ENCODE assay signal across 21 cellular contexts in genomic region chr14:51251486-51251885, GRCh38. TPM values are rescaled to one million over a fixed set of nuclear protein-coding genes. Genes with fewer than 3 reads are reported as not detected.
DNase-seq lines count a peak whose midpoint lies in the region; ATAC-seq, FAIRE-seq and TF ChIP-seq lines count a peak whose summit lies in the region.
"Had no signal": no experiment of that assay in that cellular context is flagged by ENCODE, and none has a peak within 500 bp of the region (broad histone marks: within the 10 kb centered on the region; RNA-seq: fewer than 3 reads in every experiment).

No MANE protein-coding gene starts in this region.

- H3K9ac ChIP-seq in keratinocyte (ENCODE audit: control insufficient read depth, extremely low read depth, insufficient read depth, low read length) (no peak overlapping the region), mesenchymal stem cell (ENCODE audit: low read length) (no peak overlapping the region)

- no peak overlapping the region for H3K14ac ChIP-seq in mesenchymal stem cell (ENCODE audit: low read length in 2 of 2)

- dilution Hi-C loops in keratinocyte (cut with MboI; ENCODE audit: extremely low pct_ligation_motif_present, low sequenced_read_pairs) = no loop called here

- H3K27ac ChIP-seq in RWPE2 (ENCODE audit: poor library complexity, severe bottlenecking) = no peak overlapping the region
- H3K27ac ChIP-seq in keratinocyte (ENCODE audit: control insufficient read depth, insufficient read depth, low read length) = no peak overlapping the region
- H3K27ac ChIP-seq in mesenchymal stem cell (ENCODE audit: low read length, poor library complexity, severe bottlenecking) = no peak overlapping the region
- H3K27ac ChIP-seq: 22Rv1 had no signal

- no peak for TF ChIP-seq CTCF in RWPE2 (IDR thresholded peaks at IDR 0.05; ENCODE audit: poor library complexity, severe bottlenecking)
- TF ChIP-seq CTCF in bronchial epithelial cell (IDR thresholded peaks at IDR 0.05; ENCODE audit: insufficient read depth, low read length, severe bottlenecking) = no peak
- TF ChIP-seq CTCF in keratinocyte (optimal IDR thresholded peaks at IDR 0.05 in 1 of 3, IDR thresholded peaks at IDR 0.05 in 1 of 3, conservative IDR thresholded peaks at IDR 0.05 in 1 of 3; ENCODE audit: extremely low read depth in 1 of 3, insufficient read depth in 2 of 3, low read length in 3 of 3) = no peak

- no peaks in the 10 kb centered on the region for H3K27me3 Mint-ChIP-seq in activated T-cell treated with anti-CD3 and anti-CD28 coated beads, Interleukin-2, amount 50 U/mL, for 24 hours
- no peaks in the 10 kb centered on the region for H3K27me3 Mint-ChIP-seq in activated T-cell treated with anti-CD3 and anti-CD28 coated beads, Interleukin-2, amount 50 U/mL, for 4 hours (ENCODE audit: low read depth)

- H3K4me2 ChIP-seq in keratinocyte (ENCODE audit: control insufficient read depth, extremely low read depth, insufficient read depth, low read depth, low read length) (no peak overlapping the region), mesenchymal stem cell (ENCODE audit: low read length, poor library complexity, severe bottlenecking) (no peak overlapping the region)

- H3K9me1 ChIP-seq in keratinocyte (ENCODE audit: control insufficient read depth, extremely low read depth, insufficient read depth, low read length) = no peaks in the 10 kb centered on the region

- no peak overlapping the region for H2BK15ac ChIP-seq in mesenchymal stem cell (ENCODE audit: low read depth, poor library complexity, severe bottlenecking)

- no peak overlapping the region for H2BK5ac ChIP-seq in mesenchymal stem cell (ENCODE audit: low read depth, low read length, poor library complexity, severe bottlenecking)

- H3K4me1 ChIP-seq in RWPE2 (ENCODE audit: insufficient read depth, poor library complexity, severe bottlenecking) (peaks cover 9% of the 10 kb centered on the region), keratinocyte (ENCODE audit: control insufficient read depth, extremely low read depth, insufficient read depth, low read length) (peaks cover 10% of the 10 kb centered on the region), mesenchymal stem cell (ENCODE audit: control insufficient read depth, insufficient read depth, low read depth, low read length) (no peaks in the 10 kb centered on the region)

- no peak overlapping the region for H4K8ac ChIP-seq in mesenchymal stem cell (ENCODE audit: low read length)

- H2AFZ ChIP-seq in keratinocyte (ENCODE audit: control insufficient read depth, low read length) = no peak overlapping the region
- no peak overlapping the region for H2AFZ ChIP-seq in mesenchymal stem cell (ENCODE audit: low read depth, low read length)

- FAIRE-seq in bronchial epithelial cell (lab: Jason Lieb, UNC) (no peak), keratinocyte (lab: Jason Lieb, UNC) (peak; percentile 94), H54 (lab: Jason Lieb, UNC) (no peak), HTR-8/SVneo (lab: Jason Lieb, UNC) (no peak)
- FAIRE-seq: D721Med, G401.6, GM12891, H1 had no signal

- H3K27ac Mint-ChIP-seq in activated T-cell treated with anti-CD3 and anti-CD28 coated beads, Interleukin-2, amount 50 U/mL, for 24 hours = peak overlapping the region; percentile 1
- H3K27ac Mint-ChIP-seq: CD14-positive monocyte; CD8-positive, alpha-beta T cell; HFFc6 had no signal

- H3K36me3 ChIP-seq in RWPE2 (ENCODE audit: low read depth) (peaks cover 97% of the 10 kb centered on the region), bronchial epithelial cell (ENCODE audit: control insufficient read depth, insufficient read depth, low read length) (peaks cover 3% of the 10 kb centered on the region), keratinocyte (ENCODE audit: control insufficient read depth in 2 of 2, extremely low read depth in 1 of 2, insufficient read depth in 2 of 2, low read length in 2 of 2) (peaks cover 7 to 14% of the 10 kb centered on the region in 2 experiments), mesenchymal stem cell (ENCODE audit: control insufficient read depth in 1 of 2, insufficient read depth in 2 of 2, low read depth in 1 of 2, low read length in 2 of 2) (peaks cover 4 to 88% of the 10 kb centered on the region in 2 experiments)

- no peak overlapping the region for H3K4me3 ChIP-seq in RWPE2 (ENCODE audit: severe bottlenecking)
- no peak overlapping the region for H3K4me3 ChIP-seq in bronchial epithelial cell (ENCODE audit: low read depth, low read length)
- H3K4me3 ChIP-seq in keratinocyte (ENCODE audit: control insufficient read depth in 2 of 3, extremely low read depth in 1 of 3, insufficient read depth in 2 of 3, low read depth in 1 of 3, low read length in 3 of 3) = no peak overlapping the region
- H3K4me3 ChIP-seq in mesenchymal stem cell (ENCODE audit: insufficient read depth in 1 of 2, low read depth in 1 of 2, low read length in 2 of 2) = no peak overlapping the region

- H3K4me3 Mint-ChIP-seq in activated T-cell treated with anti-CD3 and anti-CD28 coated beads, Interleukin-2, amount 50 U/mL, for 24 hours = no peak overlapping the region
- H3K4me3 Mint-ChIP-seq in activated T-cell treated with anti-CD3 and anti-CD28 coated beads, Interleukin-2, amount 50 U/mL, for 4 hours = no peak overlapping the region
- H3K4me3 Mint-ChIP-seq: CD14-positive monocyte; CD8-positive, alpha-beta T cell; HFFc6 had no signal

- no peak for ATAC-seq in activated T-cell treated with anti-CD3 and anti-CD28 coated beads, Interleukin-2, amount 50 U/mL, for 4 hours
- ATAC-seq in RWPE2 (ENCODE audit: low read depth) = peak; percentile 75
- ATAC-seq: CD8-positive, alpha-beta T cell had no signal

- peaks cover 93% of the 10 kb centered on the region for H3K36me3 Mint-ChIP-seq in activated T-cell treated with anti-CD3 and anti-CD28 coated beads, Interleukin-2, amount 50 U/mL, for 24 hours (ENCODE audit: low read depth)
- peaks cover 50% of the 10 kb centered on the region for H3K36me3 Mint-ChIP-seq in activated T-cell treated with anti-CD3 and anti-CD28 coated beads, Interleukin-2, amount 50 U/mL, for 4 hours (ENCODE audit: insufficient read depth)

- no peak for TF ChIP-seq POLR2A in H54 (IDR thresholded peaks at IDR 0.05; ENCODE audit: low read depth, low read length)

- no peak overlapping the region for H4K91ac ChIP-seq in mesenchymal stem cell (ENCODE audit: low read length)

- H3K27me3 ChIP-seq in RWPE2 (ENCODE audit: insufficient read depth, poor library complexity, severe bottlenecking) = no peaks in the 10 kb centered on the region
- no peaks in the 10 kb centered on the region for H3K27me3 ChIP-seq in bronchial epithelial cell (ENCODE audit: control insufficient read depth, insufficient read depth, low read length)
- H3K27me3 ChIP-seq in keratinocyte (ENCODE audit: control insufficient read depth, extremely low read depth, insufficient read depth, low read length) = no peaks in the 10 kb centered on the region
- no peaks in the 10 kb centered on the region for H3K27me3 ChIP-seq in mesenchymal stem cell (ENCODE audit: control insufficient read depth in 1 of 2, insufficient read depth in 1 of 2, low read length in 2 of 2)

- no peak overlapping the region for H2BK120ac ChIP-seq in mesenchymal stem cell (ENCODE audit: low read depth, low read length)

- H4K20me1 ChIP-seq in keratinocyte (ENCODE audit: control insufficient read depth, extremely low read depth, insufficient read depth, low read length) = no peaks in the 10 kb centered on the region

- no peak for DNase-seq in activated T-cell treated with anti-CD3 and anti-CD28 coated beads, Interleukin-2, amount 50 U/mL, for 24 hours
- no peak for DNase-seq in activated T-cell treated with anti-CD3 and anti-CD28 coated beads, Interleukin-2, amount 50 U/mL, for 4 hours
- DNase-seq in RWPE2 (ENCODE audit: low spot score) (no peak), bronchial epithelial cell (ENCODE audit: low read depth) (peak; percentile 88), keratinocyte (ENCODE audit: low read depth, low spot score) (no peak), H54 (ENCODE audit: insufficient read length, low spot score) (no peak), mesenchymal stem cell (no peak), HTR-8/SVneo (ENCODE audit: insufficient read length, low spot score) (no peak)
- DNase-seq: CD8-positive, alpha-beta T cell; COR-L47; DMS153; DMS79 treated with DMSO at 0.1 percent for 48 hours; EL; HCEC 1CT; HFFc6 had no signal

- H3K9me3 Mint-ChIP-seq in activated T-cell treated with anti-CD3 and anti-CD28 coated beads, Interleukin-2, amount 50 U/mL, for 24 hours = no peaks in the 10 kb centered on the region
- no peaks in the 10 kb centered on the region for H3K9me3 Mint-ChIP-seq in activated T-cell treated with anti-CD3 and anti-CD28 coated beads, Interleukin-2, amount 50 U/mL, for 4 hours
- H3K9me3 Mint-ChIP-seq: CD14-positive monocyte; CD8-positive, alpha-beta T cell; HFFc6 had no signal

- H3K79me1 ChIP-seq in mesenchymal stem cell (replicated peaks; ENCODE audit: low read length, poor library complexity, severe bottlenecking) = peaks cover 13% of the 10 kb centered on the region

- H3K23ac ChIP-seq in mesenchymal stem cell (ENCODE audit: low read length in 2 of 2) = no peak overlapping the region

- H3K18ac ChIP-seq in mesenchymal stem cell (ENCODE audit: low read depth in 1 of 2, low read length in 2 of 2) = no peak overlapping the region

- no peak overlapping the region for H2BK12ac ChIP-seq in mesenchymal stem cell (ENCODE audit: low read length in 2 of 2)

- H3K79me2 ChIP-seq in keratinocyte (ENCODE audit: control insufficient read depth, insufficient read depth, low read length) = no peaks in the 10 kb centered on the region

- no peak overlapping the region for H3K4ac ChIP-seq in mesenchymal stem cell (ENCODE audit: low read depth in 1 of 2, low read length in 2 of 2)

- H3K9me3 ChIP-seq in RWPE2 (ENCODE audit: severe bottlenecking) (no peaks in the 10 kb centered on the region), keratinocyte (ENCODE audit: control insufficient read depth, low read depth, low read length) (no peaks in the 10 kb centered on the region), mesenchymal stem cell (ENCODE audit: control insufficient read depth, low read length) (no peaks in the 10 kb centered on the region)

- peaks cover 16% of the 10 kb centered on the region for H3K4me1 Mint-ChIP-seq in activated T-cell treated with anti-CD3 and anti-CD28 coated beads, Interleukin-2, amount 50 U/mL, for 24 hours (ENCODE audit: low read depth)
- H3K4me1 Mint-ChIP-seq in activated T-cell treated with anti-CD3 and anti-CD28 coated beads, Interleukin-2, amount 50 U/mL, for 4 hours (ENCODE audit: low read depth) = no peaks in the 10 kb centered on the region

- WGBS in mesenchymal stem cell = 96% methylated on average over 4 of the region's 4 CpGs

- H2AK5ac ChIP-seq in mesenchymal stem cell (ENCODE audit: low read length, severe bottlenecking) = no peak overlapping the region

RNA-seq across cellular contexts. Expression of gene TMX1, which starts 11.4 kb away (rescaled TPM):
- total RNA-seq in activated T-cell treated with anti-CD3 and anti-CD28 coated beads, Interleukin-2, amount 50 U/mL, for 4 hours = 10 to 100 TPM; 50.7 to 60.5 (median 60.2) TPM
- 40.3 and 58.2 TPM in 2 replicates for total RNA-seq in bronchial epithelial cell
- polyA plus RNA-seq in keratinocyte = 20.2 to 36.0 TPM (median 24.0 TPM) in 3 replicates
- polyA plus RNA-seq in keratinocyte (2011; ENCODE audit: low read depth) = 57.5 TPM
- polyA plus RNA-seq in keratinocyte (2011; cell fraction: cytosol; rRNA removed) = 10.5 and 17.5 TPM in 2 replicates
- 15.2 and 23.2 TPM in 2 replicates for polyA plus RNA-seq in keratinocyte (2011; cell fraction: nucleus; rRNA removed)
- 14.9 and 30.1 TPM in 2 replicates for polyA plus RNA-seq in keratinocyte (2012; ENCODE audit: low replicate concordance)
- 9.5 to 25.0 TPM (median 13.7 TPM) in 3 replicates for polyA minus RNA-seq in keratinocyte
- polyA minus RNA-seq in keratinocyte (2011; cell fraction: cytosol; rRNA and poly(A)+ RNA removed) = 26.1 TPM
- polyA minus RNA-seq in keratinocyte (2011; cell fraction: nucleus; rRNA and poly(A)+ RNA removed) = 14.2 and 22.6 TPM in 2 replicates
- polyA plus RNA-seq in mesenchymal stem cell (2013, experiment 1 of 2) = 41.5 TPM
- 48.2 TPM for polyA plus RNA-seq in mesenchymal stem cell (2013, experiment 2 of 2)
